8 cellular contexts compared by ENCODE assay signal in genomic region chr13:44300895-44301638, GRCh38.
A peak's percentile ranks its signal among the peaks of the same experiment; 100 is the strongest.
DNase-seq lines count a peak whose midpoint lies in the region; ATAC-seq and TF ChIP-seq lines count a peak whose summit lies in the region.

No MANE protein-coding gene starts in this region.

- H3K9me3 Mint-ChIP-seq in activated CD4-positive, alpha-beta memory T cell treated with anti-CD3 and anti-CD28 coated beads for 36 hours, result no peaks in the 10 kb centered on the region
- H3K9me3 Mint-ChIP-seq in activated CD4-positive, alpha-beta memory T cell treated with anti-CD3 and anti-CD28 coated beads, Interleukin-2, amount 10 ng/mL, durations not matched to agents 7 days and 5 days, result no peaks in the 10 kb centered on the region
- no peaks in the 10 kb centered on the region for H3K9me3 Mint-ChIP-seq in nephron

- CTCF ChIA-PET in activated CD4-positive, alpha-beta memory T cell treated with anti-CD3 and anti-CD28 coated beads for 36 hours (lab: Charles Lee), result no interaction called here
- CTCF ChIA-PET in activated CD4-positive, alpha-beta memory T cell treated with anti-CD3 and anti-CD28 coated beads, Interleukin-2, amount 10 ng/mL, durations not matched to agents 7 days and 5 days (lab: Charles Lee), result no interaction called here

- peak; percentile 75 for ATAC-seq in HG02610 (IDR thresholded peaks at IDR 0.05; ENCODE audit: unreplicated experiment)

- intact Hi-C loops in activated CD4-positive, alpha-beta memory T cell treated with anti-CD3 and anti-CD28 coated beads for 36 hours (cut with micrococcal nuclease), result loop anchor here (1.0 kb wide), 1 partner anchor 8 kb away; no protein-coding TSS in a partner anchor

- H3K27ac Mint-ChIP-seq in activated CD4-positive, alpha-beta memory T cell treated with anti-CD3 and anti-CD28 coated beads for 36 hours, result no peak overlapping the region
- H3K27ac Mint-ChIP-seq in activated CD4-positive, alpha-beta memory T cell treated with anti-CD3 and anti-CD28 coated beads, Interleukin-2, amount 10 ng/mL, durations not matched to agents 7 days and 5 days, result no peak overlapping the region
- peak overlapping the region; percentile 59 to 84 (median 65) for H3K27ac Mint-ChIP-seq in nephron

- POLR2A ChIA-PET in activated CD4-positive, alpha-beta memory T cell treated with anti-CD3 and anti-CD28 coated beads for 36 hours (lab: Charles Lee), result no interaction called here
- POLR2A ChIA-PET in activated CD4-positive, alpha-beta memory T cell treated with anti-CD3 and anti-CD28 coated beads, Interleukin-2, amount 10 ng/mL, durations not matched to agents 7 days and 5 days (lab: Charles Lee), result no interaction called here

- peaks cover 24% of the 10 kb centered on the region for H3K4me1 Mint-ChIP-seq in activated CD4-positive, alpha-beta memory T cell treated with anti-CD3 and anti-CD28 coated beads for 36 hours (ENCODE audit: low read depth)
- H3K4me1 Mint-ChIP-seq in activated CD4-positive, alpha-beta memory T cell treated with anti-CD3 and anti-CD28 coated beads, Interleukin-2, amount 10 ng/mL, durations not matched to agents 7 days and 5 days, result peaks cover 26% of the 10 kb centered on the region
- peaks cover 65% of the 10 kb centered on the region for H3K4me1 Mint-ChIP-seq in nephron

- peaks cover 10% of the 10 kb centered on the region for H3K27me3 Mint-ChIP-seq in activated CD4-positive, alpha-beta memory T cell treated with anti-CD3 and anti-CD28 coated beads for 36 hours
- H3K27me3 Mint-ChIP-seq in activated CD4-positive, alpha-beta memory T cell treated with anti-CD3 and anti-CD28 coated beads, Interleukin-2, amount 10 ng/mL, durations not matched to agents 7 days and 5 days, result peaks cover 12% of the 10 kb centered on the region
- H3K27me3 Mint-ChIP-seq in nephron (ENCODE audit: low read depth), result peaks cover 4% of the 10 kb centered on the region

- H3K36me3 Mint-ChIP-seq in activated CD4-positive, alpha-beta memory T cell treated with anti-CD3 and anti-CD28 coated beads for 36 hours, result no peaks in the 10 kb centered on the region
- H3K36me3 Mint-ChIP-seq in activated CD4-positive, alpha-beta memory T cell treated with anti-CD3 and anti-CD28 coated beads, Interleukin-2, amount 10 ng/mL, durations not matched to agents 7 days and 5 days (ENCODE audit: low read depth), result peaks cover 2% of the 10 kb centered on the region
- no peaks in the 10 kb centered on the region for H3K36me3 Mint-ChIP-seq in nephron (ENCODE audit: low read depth)

- peak; percentile 55 for DNase-seq in activated CD4-positive, alpha-beta memory T cell treated with anti-CD3 and anti-CD28 coated beads for 36 hours
- DNase-seq in activated CD4-positive, alpha-beta memory T cell treated with anti-CD3 and anti-CD28 coated beads, Interleukin-2, amount 10 ng/mL, durations not matched to agents 7 days and 5 days, result no peak
- peak; percentile 54 for DNase-seq in NCI-H2029 (lab: John Stamatoyannopoulos, UW)
- DNase-seq in cerebellar nuclear complex (lab: John Stamatoyannopoulos, UW), result peak; percentile 25 to 81
- no peak for DNase-seq in NCI-H510A (lab: John Stamatoyannopoulos, UW)
- no peak for DNase-seq in stimulated activated CD8-positive, alpha-beta memory T cell treated with anti-CD3 and anti-CD28 coated beads, Interleukin-4, amount 100 ng/mL, for 48 hours

- TF ChIP-seq CTCF in nephron (IDR thresholded peaks at IDR 0.05; ENCODE audit: unreplicated experiment in 3 of 3), result no peak

- no peak overlapping the region for H3K4me3 Mint-ChIP-seq in activated CD4-positive, alpha-beta memory T cell treated with anti-CD3 and anti-CD28 coated beads for 36 hours
- no peak overlapping the region for H3K4me3 Mint-ChIP-seq in activated CD4-positive, alpha-beta memory T cell treated with anti-CD3 and anti-CD28 coated beads, Interleukin-2, amount 10 ng/mL, durations not matched to agents 7 days and 5 days
- no peak overlapping the region for H3K4me3 Mint-ChIP-seq in nephron

Comparison
In these comparisons a context has a peak if more than half of its experiments do, and no peak if none do; other contexts are left out.
1. DNase-seq: peak in activated CD4-positive, alpha-beta memory T cell treated with anti-CD3 and anti-CD28 coated beads for 36 hours (single experiment), NCI-H2029 (single experiment) and cerebellar nuclear complex (2 of 2); none in activated CD4-positive, alpha-beta memory T cell treated with anti-CD3 and anti-CD28 coated beads, Interleukin-2, amount 10 ng/mL, durations not matched to agents 7 days and 5 days (single experiment), NCI-H510A (single experiment) and stimulated activated CD8-positive, alpha-beta memory T cell treated with anti-CD3 and anti-CD28 coated beads, Interleukin-4, amount 100 ng/mL, for 48 hours (single experiment).
2. H3K27ac Mint-ChIP-seq: peak in nephron (3 of 3); none in activated CD4-positive, alpha-beta memory T cell treated with anti-CD3 and anti-CD28 coated beads for 36 hours (single experiment) and activated CD4-positive, alpha-beta memory T cell treated with anti-CD3 and anti-CD28 coated beads, Interleukin-2, amount 10 ng/mL, durations not matched to agents 7 days and 5 days (single experiment).